Comparison of ENCODE assay signal across 20 cellular contexts in the genomic region with DNA sequence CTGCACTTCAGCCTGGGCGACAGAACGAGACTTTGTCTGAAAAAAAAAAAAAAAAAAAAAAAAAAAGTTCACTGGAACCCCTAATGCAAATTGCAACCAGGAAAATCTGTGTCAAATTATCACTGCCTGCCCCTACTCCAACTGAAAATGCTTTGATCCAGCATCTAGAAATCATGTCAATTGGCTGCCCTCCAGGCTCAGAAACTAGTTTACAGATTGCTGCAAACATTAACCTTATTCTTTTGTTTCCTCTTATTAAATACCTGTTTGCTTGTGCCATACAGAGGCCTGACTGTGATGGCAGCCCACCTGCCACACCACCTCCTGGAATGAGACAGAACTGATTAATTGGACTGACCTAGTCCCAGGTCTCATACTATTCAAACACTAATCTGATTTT. TPM values are rescaled to one million over a fixed set of nuclear protein-coding genes. Genes with fewer than 3 reads are reported as not detected.
DNase-seq lines count a peak whose midpoint lies in the region; ATAC-seq and TF ChIP-seq lines count a peak whose summit lies in the region.
"Had no signal": no experiment of that assay in that cellular context is flagged by ENCODE, and none has a peak within 500 bp of the region (broad histone marks: within the 10 kb centered on the region; RNA-seq: fewer than 3 reads in every experiment).

No MANE protein-coding gene starts in this region.

- H3K14ac ChIP-seq in mesenchymal stem cell (ENCODE audit: low read length in 2 of 2): no peak overlapping the region

- H2AFZ ChIP-seq in mesenchymal stem cell (ENCODE audit: low read depth, low read length) (no peak overlapping the region), PC-3 (ENCODE audit: low read length) (no peak overlapping the region)

- no peak overlapping the region for H3K4ac ChIP-seq in mesenchymal stem cell (ENCODE audit: low read depth in 1 of 2, low read length in 2 of 2)

- H2AK5ac ChIP-seq in mesenchymal stem cell (ENCODE audit: low read length, severe bottlenecking): no peak overlapping the region

- peaks cover 2% of the 10 kb centered on the region for H3K4me1 ChIP-seq in mesenchymal stem cell (ENCODE audit: control insufficient read depth, insufficient read depth, low read depth, low read length)
- no peaks in the 10 kb centered on the region for H3K4me1 ChIP-seq in PC-3 (ENCODE audit: insufficient read depth, low read length)

- H3K9me2 ChIP-seq in PC-3 (replicated peaks; ENCODE audit: low read length): no peaks in the 10 kb centered on the region

- H3K4me2 ChIP-seq in mesenchymal stem cell (ENCODE audit: low read length, poor library complexity, severe bottlenecking): no peak overlapping the region
- H3K4me2 ChIP-seq in PC-3 (ENCODE audit: low read length): no peak overlapping the region

- H3K27me3 ChIP-seq in mesenchymal stem cell (ENCODE audit: control insufficient read depth in 1 of 2, insufficient read depth in 1 of 2, low read length in 2 of 2): no peaks in the 10 kb centered on the region
- H3K27me3 ChIP-seq in PC-3 (ENCODE audit: low read length): no peaks in the 10 kb centered on the region

- H2BK120ac ChIP-seq in mesenchymal stem cell (ENCODE audit: low read depth, low read length): no peak overlapping the region

- no peaks in the 10 kb centered on the region for H4K20me1 ChIP-seq in PC-3 (ENCODE audit: low read length)

- POLR2A ChIA-PET in PC-3 (lab: Charles Lee; ENCODE audit: unreplicated experiment): no interaction called here

- no peaks in the 10 kb centered on the region for H3K79me2 ChIP-seq in PC-3 (ENCODE audit: low read length)

- H3K18ac ChIP-seq in mesenchymal stem cell (ENCODE audit: low read depth in 1 of 2, low read length in 2 of 2): no peak overlapping the region

- H3K23ac ChIP-seq in mesenchymal stem cell (ENCODE audit: low read length in 2 of 2): no peak overlapping the region

- H3K9ac ChIP-seq in mesenchymal stem cell (ENCODE audit: low read length): peak overlapping the region; percentile 31
- H3K9ac ChIP-seq in PC-3 (ENCODE audit: low read length): no peak overlapping the region

- no peak overlapping the region for H2BK12ac ChIP-seq in mesenchymal stem cell (ENCODE audit: low read length in 2 of 2)

- no peak overlapping the region for H2BK15ac ChIP-seq in mesenchymal stem cell (ENCODE audit: low read depth, poor library complexity, severe bottlenecking)

- no peak overlapping the region for H2BK5ac ChIP-seq in mesenchymal stem cell (ENCODE audit: low read depth, low read length, poor library complexity, severe bottlenecking)

- CTCF ChIA-PET in PC-3 (lab: Charles Lee): no interaction called here

- H3K79me1 ChIP-seq in mesenchymal stem cell (replicated peaks; ENCODE audit: low read length, poor library complexity, severe bottlenecking): no peaks in the 10 kb centered on the region

- H3K4me3 ChIP-seq in mesenchymal stem cell (ENCODE audit: insufficient read depth in 1 of 2, low read depth in 1 of 2, low read length in 2 of 2): no peak overlapping the region
- H3K4me3 ChIP-seq in PC-3 (ENCODE audit: low read length): no peak overlapping the region
- H3K4me3 ChIP-seq: GM12878 had no signal

- no peak for TF ChIP-seq CTCF in GM10266 (IDR thresholded peaks at IDR 0.05; ENCODE audit: control insufficient read depth, insufficient read depth, low read depth, missing control alignments)
- no peak for TF ChIP-seq CTCF in PC-3 (conservative IDR thresholded peaks at IDR 0.05; ENCODE audit: low read depth, low read length)

- no peak overlapping the region for H4K91ac ChIP-seq in mesenchymal stem cell (ENCODE audit: low read length)

- H3K9me3 ChIP-seq in mesenchymal stem cell (ENCODE audit: control insufficient read depth, low read length) (no peaks in the 10 kb centered on the region), PC-3 (ENCODE audit: low read length) (no peaks in the 10 kb centered on the region)

- H4K8ac ChIP-seq in mesenchymal stem cell (ENCODE audit: low read length): no peak overlapping the region

- H3F3A ChIP-seq in PC-3 (ENCODE audit: low read length, unreplicated experiment): no peaks in the 10 kb centered on the region

- intact Hi-C loops in posterior vena cava (cut with DNase I): loop anchor here in 1 of 2 donors (10.0 kb wide), 1 partner anchor 91 kb away; the partner anchor contains the start of gene HIPK4
- intact Hi-C loops in PC-3 (cut with micrococcal nuclease): loop anchor here (5.0 kb wide), 1 partner anchor 219 kb away; no protein-coding TSS in a partner anchor

- no peak for ATAC-seq in GM19395 (IDR thresholded peaks at IDR 0.05; ENCODE audit: unreplicated experiment)
- ATAC-seq in PC-3: no peak
- ATAC-seq in GM18520 (IDR thresholded peaks at IDR 0.05; ENCODE audit: unreplicated experiment): no peak
- ATAC-seq: GM12878, HepG2, SK-N-SH treated with all-trans-retinoic acid at 6 μM for 48 hours had no signal

- H3K36me3 ChIP-seq in mesenchymal stem cell (ENCODE audit: control insufficient read depth in 1 of 2, insufficient read depth in 2 of 2, low read depth in 1 of 2, low read length in 2 of 2) (no peaks in the 10 kb centered on the region), PC-3 (ENCODE audit: low read depth, low read length) (no peaks in the 10 kb centered on the region)

- 100% methylated on average over 2 of the region's 2 CpGs for WGBS in mesenchymal stem cell

- H3K27ac ChIP-seq in mesenchymal stem cell (ENCODE audit: low read length, poor library complexity, severe bottlenecking) (no peak overlapping the region), PC-3 (ENCODE audit: low read length) (no peak overlapping the region)

- peak; percentile 10 for DNase-seq in activated effector memory CD4-positive, alpha-beta T cell treated with anti-CD3 and anti-CD28 coated beads, Interleukin-2, amount 50 U/mL, for 16 hours
- DNase-seq in activated effector memory CD4-positive, alpha-beta T cell treated with Interleukin-2 at 50 U/mL for 16 hours: no peak
- no peak for DNase-seq in mesenchymal stem cell
- peak; percentile 25 for DNase-seq in posterior vena cava (ENCODE audit: low spot score)
- DNase-seq in GM10266 (ENCODE audit: extremely low spot score): no peak
- no peak for DNase-seq in PC-3
- DNase-seq: 8988T; CD4-positive, CD25-positive, alpha-beta regulatory T cell; COR-L47; GF-D8; KG1; NCI-H1417 treated with DMSO at 0.1 percent for 48 hours; NCI-H1930; NCI-H526 treated with DMSO at 0.1 percent for 48 hours; SHP77 treated with DMSO at 0.1 percent for 48 hours had no signal

- no TSS peak for BruUV-seq in PC-3 (replicated peaks; lab: Mats Ljungman, UMichigan)

RNA-seq across cellular contexts. Expression of gene AKT2, which starts 18.6 kb away (rescaled TPM):
- polyA plus RNA-seq in mesenchymal stem cell (2013, experiment 1 of 2): 112 TPM
- 106 TPM for polyA plus RNA-seq in mesenchymal stem cell (2013, experiment 2 of 2)
- total RNA-seq in posterior vena cava: 10 to 100 TPM; 80.4 to 85.1 TPM
- 80.6 and 84.9 TPM in 2 replicates for total RNA-seq in PC-3 (2014; rRNA removed)

RNA-seq across cellular contexts. Expression of gene C19orf47, which starts 44.4 kb away (rescaled TPM):
- 12.7 TPM for polyA plus RNA-seq in mesenchymal stem cell (2013, experiment 1 of 2)
- polyA plus RNA-seq in mesenchymal stem cell (2013, experiment 2 of 2): 12.8 TPM
- 10 to 100 TPM; 13.2 to 16.9 TPM for total RNA-seq in posterior vena cava
- total RNA-seq in PC-3 (2014; rRNA removed): 13.9 and 18.2 TPM in 2 replicates

RNA-seq across cellular contexts. Expression of gene PLD3, which starts 44.7 kb away (rescaled TPM):
- 586 TPM for polyA plus RNA-seq in mesenchymal stem cell (2013, experiment 1 of 2)
- polyA plus RNA-seq in mesenchymal stem cell (2013, experiment 2 of 2): 580 TPM
- total RNA-seq in posterior vena cava: 100 to 1,000 TPM; 153 to 281 TPM
- 95.4 and 96.1 TPM in 2 replicates for total RNA-seq in PC-3 (2014; rRNA removed)

Comparison
In these comparisons a context has a peak if more than half of its experiments do, and no peak if none do; other contexts are left out.
1. DNase-seq: peak in activated effector memory CD4-positive, alpha-beta T cell treated with anti-CD3 and anti-CD28 coated beads, Interleukin-2, amount 50 U/mL, for 16 hours (single experiment) and posterior vena cava (single experiment); none in activated effector memory CD4-positive, alpha-beta T cell treated with Interleukin-2 at 50 U/mL for 16 hours (single experiment), mesenchymal stem cell (single experiment), GM10266 (single experiment) and PC-3 (single experiment).